Comparison of ENCODE assay signal across 8 cellular contexts in genomic region chr9:130129425-130130061, GRCh38. TPM values are rescaled to one million over a fixed set of nuclear protein-coding genes. Genes with fewer than 3 reads are reported as not detected.
DNase-seq lines count a peak whose midpoint lies in the region; ATAC-seq, FAIRE-seq and TF ChIP-seq lines count a peak whose summit lies in the region.

No MANE protein-coding gene starts in this region.

- H3K27ac ChIP-seq in gastroesophageal sphincter, result peak overlapping the region; percentile 51 to 89 (median 80)
- H3K27ac ChIP-seq in pancreas, result peak overlapping the region in 2 of 4 donors; percentile 59 to 67

- peak; percentile 49 for ATAC-seq in gastroesophageal sphincter
- no peak for ATAC-seq in pancreas
- ATAC-seq in HG02981 (IDR thresholded peaks at IDR 0.05; ENCODE audit: unreplicated experiment), result no peak
- no peak for ATAC-seq in HG02840 (IDR thresholded peaks at IDR 0.05; ENCODE audit: low FRiP score, unreplicated experiment)

- WGBS in gastroesophageal sphincter (ENCODE audit: low coverage in 1 of 2), 2 donors, result 77% methylated on average over 14 to 17 of the region's 22 CpGs
- 92 to 94% methylated on average over 22 of the region's 22 CpGs for WGBS in pancreas, 2 donors

- DNase-seq in HFFc6 (no peak), pancreas (no peak), HAP-1 (ENCODE audit: low spot score in 2 of 2) (no peak)
- peak; percentile 35 for DNase-seq in activated CD4-positive, alpha-beta memory T cell treated with anti-CD3 and anti-CD28 coated beads, Interleukin-2, amount 10 ng/mL, durations not matched to agents 7 days and 5 days
- DNase-seq in stimulated activated CD4-positive, alpha-beta T cell treated with anti-CD3 and anti-CD28 coated beads, Interleukin-4, amount 100 ng/mL, for 1 hour, result peak; percentile 30

- no peaks in the 10 kb centered on the region for H3K9me3 ChIP-seq in gastroesophageal sphincter
- no peaks in the 10 kb centered on the region for H3K9me3 ChIP-seq in pancreas
- H3K9me3 ChIP-seq in HAP-1, result no peaks in the 10 kb centered on the region

- H3K27me3 Mint-ChIP-seq in HFFc6 (ENCODE audit: insufficient read depth), result no peaks in the 10 kb centered on the region; the same call in 1 of the 2 replicates
- no peaks in the 10 kb centered on the region for H3K27me3 Mint-ChIP-seq in activated CD4-positive, alpha-beta memory T cell treated with anti-CD3 and anti-CD28 coated beads, Interleukin-2, amount 10 ng/mL, durations not matched to agents 7 days and 5 days

- POLR2A ChIA-PET in activated CD4-positive, alpha-beta memory T cell treated with anti-CD3 and anti-CD28 coated beads, Interleukin-2, amount 10 ng/mL, durations not matched to agents 7 days and 5 days (lab: Charles Lee), result interaction anchor here (0.6 to 2.3 kb wide), 8 partner anchors 10 to 1128 kb away, joined by 3 to 11 read pairs (median 4); no protein-coding TSS in a partner anchor

- H3K4me1 ChIP-seq in gastroesophageal sphincter (peaks cover 0 to 21% (median 11%) of the 10 kb centered on the region in 3 donors), pancreas (no peaks in the 10 kb centered on the region), HAP-1 (no peaks in the 10 kb centered on the region)

- no peak for TF ChIP-seq POLR2A in gastroesophageal sphincter (IDR thresholded peaks at IDR 0.05)

- peak overlapping the region; percentile 99 for H3K27ac Mint-ChIP-seq in HFFc6
- peak overlapping the region; percentile 100 for H3K27ac Mint-ChIP-seq in activated CD4-positive, alpha-beta memory T cell treated with anti-CD3 and anti-CD28 coated beads, Interleukin-2, amount 10 ng/mL, durations not matched to agents 7 days and 5 days

- H3K4me1 Mint-ChIP-seq in HFFc6 (ENCODE audit: low read depth), result peaks cover 37% of the 10 kb centered on the region
- H3K4me1 Mint-ChIP-seq in activated CD4-positive, alpha-beta memory T cell treated with anti-CD3 and anti-CD28 coated beads, Interleukin-2, amount 10 ng/mL, durations not matched to agents 7 days and 5 days, result peaks cover 54% of the 10 kb centered on the region

- no peak overlapping the region for H3K4me3 ChIP-seq in gastroesophageal sphincter
- H3K4me3 ChIP-seq in pancreas, result no peak overlapping the region
- no peak overlapping the region for H3K4me3 ChIP-seq in HAP-1

- H3K9me3 Mint-ChIP-seq in HFFc6, result no peaks in the 10 kb centered on the region
- H3K9me3 Mint-ChIP-seq in activated CD4-positive, alpha-beta memory T cell treated with anti-CD3 and anti-CD28 coated beads, Interleukin-2, amount 10 ng/mL, durations not matched to agents 7 days and 5 days, result no peaks in the 10 kb centered on the region

- in situ Hi-C loops in HAP-1 (cut with MboI; ENCODE audit: low sequenced_read_pairs), result no loop called here

- FAIRE-seq in pancreas (lab: Jason Lieb, UNC), result no peak

- peaks cover 47% of the 10 kb centered on the region for H3K36me3 Mint-ChIP-seq in HFFc6 (ENCODE audit: low read depth)
- H3K36me3 Mint-ChIP-seq in activated CD4-positive, alpha-beta memory T cell treated with anti-CD3 and anti-CD28 coated beads, Interleukin-2, amount 10 ng/mL, durations not matched to agents 7 days and 5 days (ENCODE audit: low read depth), result peaks cover 50% of the 10 kb centered on the region

- H3K27me3 ChIP-seq in gastroesophageal sphincter (no peaks in the 10 kb centered on the region), pancreas (no peaks in the 10 kb centered on the region), HAP-1 (ENCODE audit: low read depth) (no peaks in the 10 kb centered on the region)

- intact Hi-C loops in pancreas (cut with DNase I), result no loop called here

- TF ChIP-seq CTCF in HFFc6 (IDR thresholded peaks at IDR 0.05) (no peak), gastroesophageal sphincter (IDR thresholded peaks at IDR 0.05) (no peak), pancreas (IDR thresholded peaks at IDR 0.05) (no peak)

- TF ChIP-seq EP300 in gastroesophageal sphincter (IDR thresholded peaks at IDR 0.05), result no peak

- peak overlapping the region; percentile 78 for H3K4me3 Mint-ChIP-seq in HFFc6
- peak overlapping the region; percentile 67 for H3K4me3 Mint-ChIP-seq in activated CD4-positive, alpha-beta memory T cell treated with anti-CD3 and anti-CD28 coated beads, Interleukin-2, amount 10 ng/mL, durations not matched to agents 7 days and 5 days

- CTCF ChIA-PET in activated CD4-positive, alpha-beta memory T cell treated with anti-CD3 and anti-CD28 coated beads, Interleukin-2, amount 10 ng/mL, durations not matched to agents 7 days and 5 days (lab: Charles Lee), result interaction anchor here (0.6 to 2.9 kb wide), 4 partner anchors 21 to 288 kb away, joined by 3 to 8 read pairs (median 4); no protein-coding TSS in a partner anchor

- H3K36me3 ChIP-seq in gastroesophageal sphincter, result peaks cover 0 to 92% of the 10 kb centered on the region in 2 donors
- peaks cover 0 to 31% (median 6%) of the 10 kb centered on the region in 3 donors for H3K36me3 ChIP-seq in pancreas
- H3K36me3 ChIP-seq in HAP-1 (replicated peaks), result peaks cover 11% of the 10 kb centered on the region

RNA-seq across cellular contexts. Expression of gene NCS1, which starts 42.7 kb away (rescaled TPM):
- total RNA-seq in HFFc6 (2021; fragmentation: NEBNext Ultra II Directional; extraction: Animal tissue kit (Norgen Biotek cat#: 25700)), result 100 to 1,000 TPM in 4 of 6 experiments, 10 to 100 TPM in 2; 96.5 to 108 (median 104) TPM
- 1 to 10 TPM; 2.8 to 3.1 TPM for total RNA-seq in activated CD4-positive, alpha-beta memory T cell treated with anti-CD3 and anti-CD28 coated beads, Interleukin-2, amount 10 ng/mL, durations not matched to agents 7 days and 5 days
- 100 to 1,000 TPM; 105 to 231 (median 127) TPM for total RNA-seq in gastroesophageal sphincter
- 1 to 10 TPM; 3.0 to 8.6 (median 5.5) TPM for total RNA-seq in pancreas
- polyA plus RNA-seq in pancreas, result 1 to 10 TPM; 4.7 to 4.8 TPM

Comparison
In these comparisons a context has a peak if more than half of its experiments do, and no peak if none do; other contexts are left out.
1. DNase-seq: peak in activated CD4-positive, alpha-beta memory T cell treated with anti-CD3 and anti-CD28 coated beads, Interleukin-2, amount 10 ng/mL, durations not matched to agents 7 days and 5 days (single experiment) and stimulated activated CD4-positive, alpha-beta T cell treated with anti-CD3 and anti-CD28 coated beads, Interleukin-4, amount 100 ng/mL, for 1 hour (single experiment); none in HFFc6 (single experiment), pancreas (0 of 6) and HAP-1 (0 of 2).
2. RNA of gene NCS1, which starts 42.7 kb away (total RNA-seq): 105 to 231 TPM in gastroesophageal sphincter and 96.5 to 108 TPM in HFFc6; 3.0 to 8.6 TPM in pancreas and 2.8 to 3.1 TPM in activated CD4-positive, alpha-beta memory T cell treated with anti-CD3 and anti-CD28 coated beads, Interleukin-2, amount 10 ng/mL, durations not matched to agents 7 days and 5 days; every median in the first group is over 10 times any median in the second.